1 cellular context compared by ENCODE assay signal in the genomic region with DNA sequence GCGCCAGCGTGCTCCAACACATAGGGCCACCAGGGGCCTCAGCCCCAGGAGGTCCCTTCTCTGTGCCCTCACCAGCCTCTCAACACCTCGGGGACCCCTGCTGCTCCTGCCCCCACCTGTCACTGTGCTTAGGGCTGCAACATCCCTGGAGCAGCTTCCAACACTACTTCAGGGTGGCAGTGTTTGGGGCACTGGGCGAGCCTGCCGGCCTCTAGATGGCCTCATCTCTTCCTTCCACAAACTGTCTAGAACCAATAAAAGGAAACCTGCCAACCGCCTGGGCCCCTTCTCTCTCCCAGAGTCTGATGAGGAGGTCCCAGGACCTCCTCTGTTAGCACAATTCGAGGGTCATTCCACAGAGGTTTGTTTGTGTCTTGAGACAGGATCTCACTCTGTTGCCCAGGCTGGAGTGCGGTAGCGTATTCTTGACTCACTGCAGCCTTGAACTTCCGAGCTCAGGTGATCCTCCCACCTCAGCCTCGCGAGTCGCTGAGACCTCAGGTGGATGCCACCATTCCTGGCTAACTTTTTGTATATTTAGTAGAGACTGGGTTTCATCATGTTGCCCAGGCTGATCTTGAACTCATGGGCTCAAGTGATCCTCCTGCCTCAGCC.
TF ChIP-seq lines count a peak whose summit lies in the region.

No MANE protein-coding gene starts in this region.

TF ChIP-seq in HepG2, 621 proteins besides CTCF, POLR2A, EP300 and RAD21:
- TF ChIP-seq ZNF121 (CRISPR knock-in tag; IDR thresholded peaks at IDR 0.05) (peak; percentile 56; the same call in 1 of the 2 replicates), HES4 (CRISPR knock-in tag; IDR thresholded peaks at IDR 0.05; ENCODE audit: borderline replicate concordance) (no peak), TAF15 (IDR thresholded peaks at IDR 0.05; ENCODE audit: low read depth, low read length, poor library complexity, severe bottlenecking) (no peak), TOPORS (CRISPR knock-in tag; IDR thresholded peaks at IDR 0.05) (no peak)
- TF ChIP-seq, protein P1, sequence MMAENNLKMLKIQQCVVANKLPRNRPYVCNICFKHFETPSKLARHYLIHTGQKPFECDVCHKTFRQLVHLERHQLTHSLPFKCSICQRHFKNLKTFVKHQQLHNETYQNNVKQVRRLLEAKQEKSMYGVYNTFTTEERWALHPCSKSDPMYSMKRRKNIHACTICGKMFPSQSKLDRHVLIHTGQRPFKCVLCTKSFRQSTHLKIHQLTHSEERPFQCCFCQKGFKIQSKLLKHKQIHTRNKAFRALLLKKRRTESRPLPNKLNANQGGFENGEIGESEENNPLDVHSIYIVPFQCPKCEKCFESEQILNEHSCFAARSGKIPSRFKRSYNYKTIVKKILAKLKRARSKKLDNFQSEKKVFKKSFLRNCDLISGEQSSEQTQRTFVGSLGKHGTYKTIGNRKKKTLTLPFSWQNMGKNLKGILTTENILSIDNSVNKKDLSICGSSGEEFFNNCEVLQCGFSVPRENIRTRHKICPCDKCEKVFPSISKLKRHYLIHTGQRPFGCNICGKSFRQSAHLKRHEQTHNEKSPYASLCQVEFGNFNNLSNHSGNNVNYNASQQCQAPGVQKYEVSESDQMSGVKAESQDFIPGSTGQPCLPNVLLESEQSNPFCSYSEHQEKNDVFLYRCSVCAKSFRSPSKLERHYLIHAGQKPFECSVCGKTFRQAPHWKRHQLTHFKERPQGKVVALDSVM (CRISPR knock-in tag; IDR thresholded peaks at IDR 0.05) = peak; percentile 36; the same call in 1 of the 2 replicates
- TF ChIP-seq, protein P2, sequence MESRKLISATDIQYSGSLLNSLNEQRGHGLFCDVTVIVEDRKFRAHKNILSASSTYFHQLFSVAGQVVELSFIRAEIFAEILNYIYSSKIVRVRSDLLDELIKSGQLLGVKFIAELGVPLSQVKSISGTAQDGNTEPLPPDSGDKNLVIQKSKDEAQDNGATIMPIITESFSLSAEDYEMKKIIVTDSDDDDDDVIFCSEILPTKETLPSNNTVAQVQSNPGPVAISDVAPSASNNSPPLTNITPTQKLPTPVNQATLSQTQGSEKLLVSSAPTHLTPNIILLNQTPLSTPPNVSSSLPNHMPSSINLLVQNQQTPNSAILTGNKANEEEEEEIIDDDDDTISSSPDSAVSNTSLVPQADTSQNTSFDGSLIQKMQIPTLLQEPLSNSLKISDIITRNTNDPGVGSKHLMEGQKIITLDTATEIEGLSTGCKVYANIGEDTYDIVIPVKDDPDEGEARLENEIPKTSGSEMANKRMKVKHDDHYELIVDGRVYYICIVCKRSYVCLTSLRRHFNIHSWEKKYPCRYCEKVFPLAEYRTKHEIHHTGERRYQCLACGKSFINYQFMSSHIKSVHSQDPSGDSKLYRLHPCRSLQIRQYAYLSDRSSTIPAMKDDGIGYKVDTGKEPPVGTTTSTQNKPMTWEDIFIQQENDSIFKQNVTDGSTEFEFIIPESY (CRISPR knock-in tag; IDR thresholded peaks at IDR 0.05) = peak; percentile 61; the same call in 1 of the 2 replicates
- TF ChIP-seq, protein P3, sequence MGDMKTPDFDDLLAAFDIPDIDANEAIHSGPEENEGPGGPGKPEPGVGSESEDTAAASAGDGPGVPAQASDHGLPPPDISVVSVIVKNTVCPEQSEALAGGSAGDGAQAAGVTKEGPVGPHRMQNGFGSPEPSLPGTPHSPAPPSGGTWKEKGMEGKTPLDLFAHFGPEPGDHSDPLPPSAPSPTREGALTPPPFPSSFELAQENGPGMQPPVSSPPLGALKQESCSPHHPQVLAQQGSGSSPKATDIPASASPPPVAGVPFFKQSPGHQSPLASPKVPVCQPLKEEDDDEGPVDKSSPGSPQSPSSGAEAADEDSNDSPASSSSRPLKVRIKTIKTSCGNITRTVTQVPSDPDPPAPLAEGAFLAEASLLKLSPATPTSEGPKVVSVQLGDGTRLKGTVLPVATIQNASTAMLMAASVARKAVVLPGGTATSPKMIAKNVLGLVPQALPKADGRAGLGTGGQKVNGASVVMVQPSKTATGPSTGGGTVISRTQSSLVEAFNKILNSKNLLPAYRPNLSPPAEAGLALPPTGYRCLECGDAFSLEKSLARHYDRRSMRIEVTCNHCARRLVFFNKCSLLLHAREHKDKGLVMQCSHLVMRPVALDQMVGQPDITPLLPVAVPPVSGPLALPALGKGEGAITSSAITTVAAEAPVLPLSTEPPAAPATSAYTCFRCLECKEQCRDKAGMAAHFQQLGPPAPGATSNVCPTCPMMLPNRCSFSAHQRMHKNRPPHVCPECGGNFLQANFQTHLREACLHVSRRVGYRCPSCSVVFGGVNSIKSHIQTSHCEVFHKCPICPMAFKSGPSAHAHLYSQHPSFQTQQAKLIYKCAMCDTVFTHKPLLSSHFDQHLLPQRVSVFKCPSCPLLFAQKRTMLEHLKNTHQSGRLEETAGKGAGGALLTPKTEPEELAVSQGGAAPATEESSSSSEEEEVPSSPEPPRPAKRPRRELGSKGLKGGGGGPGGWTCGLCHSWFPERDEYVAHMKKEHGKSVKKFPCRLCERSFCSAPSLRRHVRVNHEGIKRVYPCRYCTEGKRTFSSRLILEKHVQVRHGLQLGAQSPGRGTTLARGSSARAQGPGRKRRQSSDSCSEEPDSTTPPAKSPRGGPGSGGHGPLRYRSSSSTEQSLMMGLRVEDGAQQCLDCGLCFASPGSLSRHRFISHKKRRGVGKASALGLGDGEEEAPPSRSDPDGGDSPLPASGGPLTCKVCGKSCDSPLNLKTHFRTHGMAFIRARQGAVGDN (CRISPR knock-in tag; IDR thresholded peaks at IDR 0.05) = peak; percentile 46; the same call in 1 of the 2 replicates
